In genomic region chr22:45772726-45773125, GRCh38 we compare ENCODE assay signal across 21 cellular contexts.
"Had no signal": no experiment of that assay in that cellular context is flagged by ENCODE, and none has a peak within 500 bp of the region (broad histone marks: within the 10 kb centered on the region; RNA-seq: fewer than 3 reads in every experiment).

No MANE protein-coding gene starts in this region.

- H3K36me3 ChIP-seq: breast epithelium, right lobe of liver had no signal

- H3K9me3 ChIP-seq: breast epithelium, psoas muscle, right lobe of liver, upper lobe of left lung had no signal

- ATAC-seq: effector memory CD8-positive, alpha-beta T cell; psoas muscle; right lobe of liver; stimulated activated naive CD8-positive, alpha-beta T cell treated with anti-CD3 and anti-CD28 coated beads, Interleukin-15, amount 100 ng/mL, for 72 hours; T-helper 17 cell had no signal

- H3K4me2 ChIP-seq: smooth muscle cell had no signal

- H3K4me3 ChIP-seq: breast epithelium, psoas muscle, right lobe of liver, smooth muscle cell, upper lobe of left lung had no signal

- H3K27ac ChIP-seq: breast epithelium, psoas muscle, right lobe of liver, upper lobe of left lung, WERI-Rb-1 had no signal

- H3K27me3 ChIP-seq: breast epithelium, right lobe of liver, upper lobe of left lung had no signal

- H3K4me1 ChIP-seq: breast epithelium, right lobe of liver had no signal

- DNase-seq: activated CD4-positive, alpha-beta memory T cell treated with anti-CD3 and anti-CD28 coated beads, Interleukin-2, amount 10 ng/mL, durations not matched to agents 7 days and 5 days; activated CD4-positive, alpha-beta T cell treated with anti-CD3 and anti-CD28 coated beads for 4 hours; activated gamma-delta T cell treated with Interleukin-2 at 50 U/mL for 16 hours; activated naive CD8-positive, alpha-beta T cell treated with anti-CD3 and anti-CD28 coated beads for 36 hours; activated T-cell treated with anti-CD3 and anti-CD28 coated beads, Interleukin-2, amount 50 U/mL, for 48 hours; dermis blood vessel endothelial cell; effector memory CD8-positive, alpha-beta T cell; foreskin melanocyte; head of caudate nucleus; kidney glomerular epithelial cell; mesendoderm; psoas muscle; right lobe of liver; stimulated activated CD4-positive, alpha-beta T cell treated with anti-CD3 and anti-CD28 coated beads, Interleukin-4, amount 100 ng/mL, for 4 hours; stimulated activated CD8-positive, alpha-beta memory T cell treated with anti-CD3 and anti-CD28 coated beads, Interleukin-4, amount 100 ng/mL, for 48 hours; stimulated activated naive CD8-positive, alpha-beta T cell treated with anti-CD3 and anti-CD28 coated beads, Interleukin-15, amount 100 ng/mL, for 72 hours; T-helper 17 cell; upper lobe of left lung; WERI-Rb-1 had no signal
